27 cellular contexts compared by ENCODE assay signal in genomic region chr4:39157520-39157919, GRCh38.
"Had no signal": no experiment of that assay in that cellular context is flagged by ENCODE, and none has a peak within 500 bp of the region (broad histone marks: within the 10 kb centered on the region; RNA-seq: fewer than 3 reads in every experiment).

No MANE protein-coding gene starts in this region.

- ATAC-seq: effector memory CD8-positive, alpha-beta T cell; esophagus mucosa; foreskin keratinocyte; gastroesophageal sphincter; heart right ventricle; left colon; left lung; left ventricle myocardium superior; lower lobe of right lung; mucosa of descending colon had no signal

- H3K4me3 ChIP-seq: colonic mucosa, esophagus squamous epithelium, gastroesophageal sphincter, heart right ventricle, left lung, lower lobe of right lung, mucosa of descending colon had no signal

- H3K4me1 Mint-ChIP-seq: endodermal cell, immature natural killer cell, mesothelial cell of epicardium had no signal

- H3K27me3 ChIP-seq: colonic mucosa, esophagus squamous epithelium, foreskin keratinocyte, gastroesophageal sphincter, heart right ventricle, left lung had no signal

- H3K9me3 ChIP-seq: colonic mucosa, esophagus squamous epithelium, gastroesophageal sphincter, heart right ventricle, left lung, lower lobe of right lung, mucosa of descending colon had no signal

- H3K27ac ChIP-seq: colonic mucosa, epithelial cell of prostate, esophagus squamous epithelium, foreskin keratinocyte, gastroesophageal sphincter, heart right ventricle, left lung, lower lobe of right lung had no signal

- DNase-seq: colonic mucosa; cortex of kidney; effector CD8-positive, alpha-beta T cell; effector memory CD8-positive, alpha-beta T cell; endodermal cell; erythroblast; esophagus squamous epithelium; foreskin keratinocyte; heart right ventricle; hippocampal formation; immature natural killer cell; islet precursor cell; kidney; kidney glomerular epithelial cell; left colon; left lung; left ventricle myocardium superior; lower lobe of right lung; mesenchymal stem cell; mucosa of descending colon; naive B cell had no signal

- H3K27ac Mint-ChIP-seq: dendritic cell treated with granulocyte-macrophage colony-stimulating factor and Interleukin-4, amounts not matched to agents 40 ng/mL and 50 ng/mL, for 4 days; effector memory CD8-positive, alpha-beta T cell; endodermal cell; immature natural killer cell; mesothelial cell of epicardium had no signal

- H3K4me3 Mint-ChIP-seq: dendritic cell treated with granulocyte-macrophage colony-stimulating factor and Interleukin-4, amounts not matched to agents 40 ng/mL and 50 ng/mL, for 4 days; effector memory CD8-positive, alpha-beta T cell; endodermal cell; immature natural killer cell; mesothelial cell of epicardium; naive B cell had no signal

- H3K36me3 ChIP-seq: colonic mucosa, esophagus squamous epithelium, gastroesophageal sphincter, heart right ventricle, left lung, lower lobe of right lung had no signal

- H3K9me3 Mint-ChIP-seq: dendritic cell treated with granulocyte-macrophage colony-stimulating factor and Interleukin-4, amounts not matched to agents 40 ng/mL and 50 ng/mL, for 4 days; effector memory CD8-positive, alpha-beta T cell; endodermal cell; immature natural killer cell; mesothelial cell of epicardium; naive B cell had no signal

- FAIRE-seq: endometrium, kidney had no signal

- H3K36me3 Mint-ChIP-seq: immature natural killer cell, mesothelial cell of epicardium, naive B cell had no signal

- H3K27me3 Mint-ChIP-seq: dendritic cell treated with granulocyte-macrophage colony-stimulating factor and Interleukin-4, amounts not matched to agents 40 ng/mL and 50 ng/mL, for 4 days; naive B cell had no signal

- H3K4me1 ChIP-seq: colonic mucosa, esophagus squamous epithelium, foreskin keratinocyte, gastroesophageal sphincter, heart right ventricle, left lung, lower lobe of right lung had no signal
